ENCODE assay signal across 10 cellular contexts in the genomic region with DNA sequence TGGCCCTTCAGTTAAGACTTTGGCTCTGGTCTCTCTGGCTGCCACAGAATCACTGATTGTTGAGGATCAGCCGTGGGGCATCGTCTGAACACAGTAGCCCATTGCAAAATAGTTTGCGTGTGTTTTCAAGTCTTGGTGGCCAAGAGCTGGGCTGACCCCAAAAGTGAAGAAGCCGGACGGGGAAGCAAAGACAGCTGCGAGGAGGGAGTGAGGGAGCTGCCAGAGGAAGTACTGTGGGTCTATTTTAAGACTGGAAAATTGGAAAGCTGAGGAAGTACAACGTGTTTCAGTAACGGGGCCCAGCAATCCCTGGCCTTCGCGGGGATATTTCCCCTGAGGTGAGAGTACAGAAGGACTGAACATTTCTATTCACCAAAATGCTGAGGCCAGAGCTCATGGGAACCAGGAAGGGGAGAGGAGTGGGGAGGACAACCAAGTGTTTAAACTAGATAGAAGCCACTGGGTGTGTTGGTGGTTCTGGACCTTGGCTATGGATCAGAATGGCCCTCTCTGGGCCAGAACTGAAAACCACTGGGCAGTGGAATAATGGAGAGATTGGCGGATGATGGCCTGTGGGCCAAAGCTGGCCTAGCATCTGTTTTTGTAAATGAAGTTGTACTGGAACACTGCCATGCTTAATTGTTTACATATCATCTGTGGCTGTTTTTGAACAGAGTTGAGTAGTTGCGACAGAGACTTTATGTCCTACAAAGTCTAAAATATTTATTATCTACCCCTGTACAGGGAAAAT. TPM values are rescaled to one million over a fixed set of nuclear protein-coding genes. Genes with fewer than 3 reads are reported as not detected.
DNase-seq lines count a peak whose midpoint lies in the region; ATAC-seq, FAIRE-seq and TF ChIP-seq lines count a peak whose summit lies in the region.
"Had no signal": no experiment of that assay in that cellular context is flagged by ENCODE, and none has a peak within 500 bp of the region (broad histone marks: within the 10 kb centered on the region; RNA-seq: fewer than 3 reads in every experiment).

No MANE protein-coding gene starts in this region.

- no peak for TF ChIP-seq CTCF in breast epithelium (IDR thresholded peaks at IDR 0.05)

- peak overlapping the region in 3 of 11 experiments; percentile 1 to 19 (median 7); a peak in 2 of 22 replicates for H3K9ac ChIP-seq in BLaER1 treated with 17β-estradiol and CSF1 and Interleukin-3, amounts not matched to agents 10 nM and 100 nM

- intact Hi-C loops in breast epithelium (cut with DNase I; ENCODE audit: low total_unique reads), result no loop called here
- intact Hi-C loops in right cardiac atrium (cut with DNase I), result no loop called here
- intact Hi-C loops in posterior vena cava (cut with DNase I), result no loop called here

- peak overlapping the region in 5 of 11 experiments; percentile 7 to 50 (median 14); a peak in 6 of 22 replicates for H3K27ac ChIP-seq in BLaER1 treated with 17β-estradiol and CSF1 and Interleukin-3, amounts not matched to agents 10 nM and 100 nM
- H3K27ac ChIP-seq in breast epithelium, result peak overlapping the region; percentile 77 to 94
- H3K27ac ChIP-seq in right cardiac atrium (ENCODE audit: low read length), result peak overlapping the region; percentile 92

- H3K4me1 ChIP-seq in BLaER1 treated with 17β-estradiol and CSF1 and Interleukin-3, amounts not matched to agents 10 nM and 100 nM, result peaks cover 17 to 32% (median 27%) of the 10 kb centered on the region in 10 experiments; a peak in 19 of 20 replicates
- H3K4me1 ChIP-seq in breast epithelium (peaks cover 8 to 11% of the 10 kb centered on the region in 2 donors), right cardiac atrium (ENCODE audit: control insufficient read depth, insufficient read depth, low read length) (peaks cover 13% of the 10 kb centered on the region)

- FAIRE-seq in frontal cortex (lab: Jason Lieb, UNC), result no peak

- ATAC-seq in right cardiac atrium (peak; percentile 94), GM18870 (IDR thresholded peaks at IDR 0.05; ENCODE audit: unreplicated experiment) (no peak), HG03175 (IDR thresholded peaks at IDR 0.05; ENCODE audit: unreplicated experiment) (no peak)

- H3K27me3 ChIP-seq in BLaER1 treated with 17β-estradiol and CSF1 and Interleukin-3, amounts not matched to agents 10 nM and 100 nM, result no peaks in the 10 kb centered on the region
- H3K27me3 ChIP-seq in breast epithelium (no peaks in the 10 kb centered on the region), right cardiac atrium (ENCODE audit: control insufficient read depth, insufficient read depth) (no peaks in the 10 kb centered on the region)

- H3K4me3 ChIP-seq in BLaER1 treated with 17β-estradiol and CSF1 and Interleukin-3, amounts not matched to agents 10 nM and 100 nM, result no peak overlapping the region
- H3K4me3 ChIP-seq in breast epithelium (peak overlapping the region in 1 of 3 donors; percentile 33), right cardiac atrium (ENCODE audit: low read length) (no peak overlapping the region)

- TF ChIP-seq POLR2A in breast epithelium (IDR thresholded peaks at IDR 0.05), result no peak

- DNase-seq in breast epithelium (ENCODE audit: low spot score in 2 of 2), result peak in 1 of 2 donors; percentile 77
- DNase-seq in right cardiac atrium, result peak; percentile 80 to 92 (median 88)
- peak; percentile 90 for DNase-seq in posterior vena cava (ENCODE audit: low spot score)
- no peak for DNase-seq in NCI-H1417 (lab: John Stamatoyannopoulos, UW)
- no peak for DNase-seq in frontal cortex (ENCODE audit: low spot score in 2 of 2)
- DNase-seq: activated CD4-positive, CD25-positive, alpha-beta regulatory T cell; NCI-H748 treated with DMSO at 0.1 percent for 48 hours had no signal

- no peaks in the 10 kb centered on the region for H3K36me3 ChIP-seq in BLaER1 treated with 17β-estradiol and CSF1 and Interleukin-3, amounts not matched to agents 10 nM and 100 nM
- no peaks in the 10 kb centered on the region for H3K36me3 ChIP-seq in breast epithelium

- peaks cover 0 to 5% (median 0%) of the 10 kb centered on the region in 11 experiments; a peak in 3 of 22 replicates for H4K20me1 ChIP-seq in BLaER1 treated with 17β-estradiol and CSF1 and Interleukin-3, amounts not matched to agents 10 nM and 100 nM

- H3K9me3 ChIP-seq in BLaER1 treated with 17β-estradiol and CSF1 and Interleukin-3, amounts not matched to agents 10 nM and 100 nM (replicated peaks in 1 of 11), result peaks cover 0 to 6% (median 0%) of the 10 kb centered on the region in 11 experiments; a peak in 1 of 22 replicates
- peaks cover 0 to 6% of the 10 kb centered on the region in 2 donors for H3K9me3 ChIP-seq in breast epithelium
- H3K9me3 ChIP-seq in right cardiac atrium (ENCODE audit: control insufficient read depth, low read length), result no peaks in the 10 kb centered on the region

- peak overlapping the region; percentile 53 to 90 (median 77) for H3K4me2 ChIP-seq in BLaER1 treated with 17β-estradiol and CSF1 and Interleukin-3, amounts not matched to agents 10 nM and 100 nM

- WGBS in right cardiac atrium, result 13% methylated on average over 12 of the region's 12 CpGs

RNA-seq across cellular contexts. Expression of gene LIMD1, which starts 34.1 kb away (rescaled TPM):
- 10 to 100 TPM; 23.0 to 25.9 (median 25.8) TPM for total RNA-seq in breast epithelium
- 10 to 100 TPM; 18.6 to 25.4 (median 22.2) TPM for total RNA-seq in right cardiac atrium
- 8.7 TPM for polyA plus RNA-seq in right cardiac atrium
- 10 to 100 TPM; 28.9 to 33.5 TPM for total RNA-seq in posterior vena cava
- total RNA-seq in frontal cortex, result 5.3 TPM

Comparison
In these comparisons a context has a peak if more than half of its experiments do, and no peak if none do; other contexts are left out.
1. DNase-seq: peak in right cardiac atrium (3 of 3) and posterior vena cava (single experiment); none in NCI-H1417 (0 of 3) and frontal cortex (0 of 2).
2. ATAC-seq: peak in right cardiac atrium (2 of 2); none in GM18870 (single experiment) and HG03175 (single experiment).